Comparison of ENCODE assay signal across 8 cellular contexts in genomic region chr6:15389759-15390723, GRCh38.
DNase-seq lines count a peak whose midpoint lies in the region; ATAC-seq, FAIRE-seq and TF ChIP-seq lines count a peak whose summit lies in the region.

No MANE protein-coding gene starts in this region.

- intact Hi-C loops in CD8-positive, alpha-beta T cell (cut with DNase I, micrococcal nuclease) = loop anchor here (1.0 to 10.0 kb wide), 5 partner anchors 63 to 1179 kb away; partner anchors contain the start of gene JARID2 (in 1 of the 2)
- intact Hi-C loops in endothelial cell of umbilical vein (cut with micrococcal nuclease) = loop anchor here (1.0 to 5.0 kb wide), 5 partner anchors 51 to 1481 kb away; partner anchors contain the start of gene JARID2

- peaks cover 27% of the 10 kb centered on the region for H3K4me1 ChIP-seq in CD8-positive, alpha-beta T cell (ENCODE audit: insufficient read depth, low read length)
- H3K4me1 ChIP-seq in GM23338 (ENCODE audit: insufficient read depth) (peaks cover 87% of the 10 kb centered on the region), endothelial cell of umbilical vein (ENCODE audit: control insufficient read depth, extremely low read depth, insufficient read depth, low read length) (no peaks in the 10 kb centered on the region)

- no peaks in the 10 kb centered on the region for H3K9me3 Mint-ChIP-seq in CD8-positive, alpha-beta T cell
- H3K9me3 Mint-ChIP-seq in GM23338 = no peaks in the 10 kb centered on the region
- H3K9me3 Mint-ChIP-seq in naive B cell = peaks cover 0 to 2% (median 0%) of the 10 kb centered on the region in 7 donors

- DNase-seq in CD8-positive, alpha-beta T cell = peak in 2 of 7 experiments; percentile 25 to 33
- DNase-seq in GM23338 (ENCODE audit: low spot score) (peak; percentile 80), RPMI7951 (ENCODE audit: low read depth) (peak; percentile 42), endothelial cell of umbilical vein (ENCODE audit: low read depth, low spot score) (peak; percentile 73), naive B cell (peak; percentile 33), NK-92 (lab: John Stamatoyannopoulos, UW; ENCODE audit: unreplicated experiment) (no peak)
- no peak for DNase-seq in activated T-cell treated with anti-CD3 and anti-CD28 coated beads, Interleukin-2, amount 50 U/mL, for 48 hours
- DNase-seq in stimulated activated CD4-positive, alpha-beta T cell treated with anti-CD3 and anti-CD28 coated beads, Interleukin-2, amount 100 ng/mL, for 48 hours = no peak

- no peak for TF ChIP-seq POLR2A in endothelial cell of umbilical vein (IDR thresholded peaks at IDR 0.05; ENCODE audit: low read depth, low read length)

- FAIRE-seq in endothelial cell of umbilical vein (lab: Jason Lieb, UNC) = peak; percentile 75

- H3K4me1 Mint-ChIP-seq in CD8-positive, alpha-beta T cell (ENCODE audit: low read depth) = peaks cover 67% of the 10 kb centered on the region
- H3K4me1 Mint-ChIP-seq in GM23338 (peaks cover 88% of the 10 kb centered on the region), naive B cell (peaks cover 67 to 84% (median 81%) of the 10 kb centered on the region in 3 donors)

- no peak overlapping the region for H3K27ac Mint-ChIP-seq in CD8-positive, alpha-beta T cell
- H3K27ac Mint-ChIP-seq in GM23338 = no peak overlapping the region; the same call in 1 of the 2 replicates
- H3K27ac Mint-ChIP-seq in naive B cell = peak overlapping the region; percentile 19 to 94 (median 68)

- CTCF ChIA-PET in CD8-positive, alpha-beta T cell (lab: Charles Lee) = interaction anchor here (0.7 to 2.0 kb wide), 14 partner anchors 9 to 1173 kb away, joined by 3 to 6 read pairs (median 3); no protein-coding TSS in a partner anchor
- CTCF ChIA-PET in endothelial cell of umbilical vein (lab: Charles Lee) = interaction anchor here (0.5 to 2.8 kb wide), 19 partner anchors 8 to 1323 kb away, joined by 3 to 21 read pairs (median 5); no protein-coding TSS in a partner anchor

- H2AFZ ChIP-seq in GM23338 (no peak overlapping the region), endothelial cell of umbilical vein (ENCODE audit: low read depth, low read length) (no peak overlapping the region)

- peak overlapping the region; percentile 3 for H3K4me3 Mint-ChIP-seq in CD8-positive, alpha-beta T cell
- H3K4me3 Mint-ChIP-seq in GM23338 (peak overlapping the region; percentile 6; the same call in 1 of the 3 replicates), naive B cell (peak overlapping the region; percentile 14 to 76 (median 44))

- no peaks in the 10 kb centered on the region for H3K9me1 ChIP-seq in endothelial cell of umbilical vein (replicated peaks; ENCODE audit: control insufficient read depth, extremely low read depth, insufficient read depth, low read length)

- H3K4me2 ChIP-seq in GM23338 (peak overlapping the region; percentile 64; the same call in 1 of the 2 replicates), endothelial cell of umbilical vein (ENCODE audit: insufficient read depth, low read length) (no peak overlapping the region)

- dilution Hi-C loops in endothelial cell of umbilical vein (cut with MboI; ENCODE audit: extremely low pct_ligation_motif_present, low sequenced_read_pairs) = no loop called here

- H3K36me3 Mint-ChIP-seq in CD8-positive, alpha-beta T cell = peaks cover 3% of the 10 kb centered on the region
- H3K36me3 Mint-ChIP-seq in GM23338 (ENCODE audit: low read depth) = peaks cover 19% of the 10 kb centered on the region
- H3K36me3 Mint-ChIP-seq in naive B cell = peaks cover 0 to 6% of the 10 kb centered on the region in 2 donors

- ATAC-seq in CD8-positive, alpha-beta T cell = peak; percentile 63
- ATAC-seq in GM23338 (peak; percentile 45), naive B cell (ENCODE audit: low read depth in 2 of 2) (peak; percentile 25 to 47)

- H3K9me2 ChIP-seq in GM23338 (ENCODE audit: insufficient read depth) = no peaks in the 10 kb centered on the region

- peaks cover 100% of the 10 kb centered on the region for H3K79me2 ChIP-seq in GM23338 (replicated peaks; ENCODE audit: insufficient read depth)
- no peaks in the 10 kb centered on the region for H3K79me2 ChIP-seq in endothelial cell of umbilical vein (ENCODE audit: control insufficient read depth, insufficient read depth, low read length)

- peaks cover 25% of the 10 kb centered on the region for H3F3A ChIP-seq in GM23338 (replicated peaks; ENCODE audit: low read depth)

- H3K27me3 ChIP-seq in CD8-positive, alpha-beta T cell (ENCODE audit: insufficient read depth, low read length) = no peaks in the 10 kb centered on the region
- H3K27me3 ChIP-seq in GM23338 (ENCODE audit: insufficient read depth) (no peaks in the 10 kb centered on the region), endothelial cell of umbilical vein (ENCODE audit: control insufficient read depth in 2 of 2, insufficient read depth in 2 of 2, low read length in 2 of 2) (no peaks in the 10 kb centered on the region)

- H3K9me3 ChIP-seq in CD8-positive, alpha-beta T cell (ENCODE audit: low read length) = no peaks in the 10 kb centered on the region
- H3K9me3 ChIP-seq in endothelial cell of umbilical vein (replicated peaks; ENCODE audit: control insufficient read depth, insufficient read depth, low read length) = no peaks in the 10 kb centered on the region

- H3K4me3 ChIP-seq in CD8-positive, alpha-beta T cell (ENCODE audit: low read depth, low read length) = no peak overlapping the region
- no peak overlapping the region for H3K4me3 ChIP-seq in GM23338
- H3K4me3 ChIP-seq in endothelial cell of umbilical vein (replicated peaks in 1 of 3; ENCODE audit: insufficient read depth in 1 of 3, low read depth in 1 of 3, low read length in 3 of 3) = no peak overlapping the region

- POLR2A ChIA-PET in CD8-positive, alpha-beta T cell (lab: Charles Lee) = interaction anchor here (0.5 kb wide), 1 partner anchor 103 kb away, joined by 3 read pairs; no protein-coding TSS in a partner anchor
- POLR2A ChIA-PET in endothelial cell of umbilical vein (lab: Charles Lee) = no interaction called here

- H4K20me1 ChIP-seq in GM23338 (replicated peaks; ENCODE audit: insufficient read depth) (peaks cover 96% of the 10 kb centered on the region), endothelial cell of umbilical vein (replicated peaks; ENCODE audit: control insufficient read depth, extremely low read depth, insufficient read depth, low read length) (no peaks in the 10 kb centered on the region)

- TF ChIP-seq CTCF in CD8-positive, alpha-beta T cell (IDR thresholded peaks at IDR 0.05) = peak; percentile 65
- TF ChIP-seq CTCF in GM23338 (conservative IDR thresholded peaks at IDR 0.05; ENCODE audit: low read depth in 2 of 2) (peak; percentile 67 to 79), endothelial cell of umbilical vein (IDR thresholded peaks at IDR 0.05; ENCODE audit: extremely low read depth in 1 of 2, insufficient read depth in 1 of 2, low read depth in 1 of 2, low read length in 2 of 2) (peak; percentile 60 to 71)

- H3K27me3 Mint-ChIP-seq in CD8-positive, alpha-beta T cell (ENCODE audit: low read depth) = no peaks in the 10 kb centered on the region
- H3K27me3 Mint-ChIP-seq in GM23338 (ENCODE audit: insufficient read depth, low read depth, poor library complexity) (peaks cover 33% of the 10 kb centered on the region), naive B cell (no peaks in the 10 kb centered on the region)

- H3K27ac ChIP-seq in CD8-positive, alpha-beta T cell (ENCODE audit: low read depth, low read length) = no peak overlapping the region
- H3K27ac ChIP-seq in GM23338 (ENCODE audit: low read depth) (peak overlapping the region; percentile 61; the same call in 1 of the 2 replicates), endothelial cell of umbilical vein (ENCODE audit: insufficient read depth, low read depth, low read length) (no peak overlapping the region)

- H3K36me3 ChIP-seq in CD8-positive, alpha-beta T cell (ENCODE audit: insufficient read depth, low read length) = no peaks in the 10 kb centered on the region
- no peaks in the 10 kb centered on the region; the same call in 1 of the 2 replicates for H3K36me3 ChIP-seq in GM23338 (ENCODE audit: insufficient read depth)
- H3K36me3 ChIP-seq in endothelial cell of umbilical vein (ENCODE audit: control insufficient read depth in 2 of 2, extremely low read depth in 1 of 2, insufficient read depth in 2 of 2, low read length in 2 of 2) = no peaks in the 10 kb centered on the region

- no TSS peak for BruUV-seq in endothelial cell of umbilical vein (replicated peaks; lab: Mats Ljungman, UMichigan)

- H3K9ac ChIP-seq in endothelial cell of umbilical vein (replicated peaks; ENCODE audit: extremely low read depth, insufficient read depth, low read length) = no peak overlapping the region

TF ChIP-seq in GM23338, 12 proteins besides CTCF, POLR2A, EP300 and RAD21 (continues in another document):
- TF ChIP-seq EZH2phosphoT487 (IDR thresholded peaks at IDR 0.05; ENCODE audit: unreplicated experiment) (no peak), STAT1 (IDR thresholded peaks at IDR 0.05; ENCODE audit: unreplicated experiment) (no peak), JUNB (IDR thresholded peaks at IDR 0.05; ENCODE audit: unreplicated experiment) (no peak), EZH2 (IDR thresholded peaks at IDR 0.05; ENCODE audit: low read depth, unreplicated experiment) (no peak), CREB1 (CRISPR knock-in tag; IDR thresholded peaks at IDR 0.05; ENCODE audit: low read depth) (no peak), POLR2AphosphoS5 (IDR thresholded peaks at IDR 0.05; ENCODE audit: low read depth) (no peak; the same call in 1 of the 2 replicates), NANOG (IDR thresholded peaks at IDR 0.05; ENCODE audit: borderline replicate concordance) (no peak), ZNF331 (CRISPR knock-in tag; IDR thresholded peaks at IDR 0.05; ENCODE audit: low read depth) (no peak)

TF ChIP-seq in endothelial cell of umbilical vein, 7 proteins besides CTCF, POLR2A, EP300 and RAD21:
- no peak for TF ChIP-seq EZH2 (IDR thresholded peaks at IDR 0.05; ENCODE audit: borderline replicate concordance, low read depth, low read length, severe bottlenecking)
- no peak for TF ChIP-seq GATA2 (IDR thresholded peaks at IDR 0.05; ENCODE audit: insufficient read depth, insufficient read length, low read depth, low read length)
- TF ChIP-seq POLR2AphosphoS5 (IDR thresholded peaks at IDR 0.05; ENCODE audit: insufficient read depth, low read depth, low read length) = no peak
- no peak for TF ChIP-seq MYC (IDR thresholded peaks at IDR 0.05; ENCODE audit: low read depth, low read length)
- no peak for TF ChIP-seq MAX (IDR thresholded peaks at IDR 0.05; ENCODE audit: insufficient read depth, insufficient read length)
- TF ChIP-seq FOS (IDR thresholded peaks at IDR 0.05; ENCODE audit: borderline replicate concordance, insufficient read depth, low read length) = no peak
- no peak for TF ChIP-seq JUN (IDR thresholded peaks at IDR 0.05; ENCODE audit: borderline replicate concordance, insufficient read depth, insufficient read length, low read depth)

Comparison
In these comparisons a context has a peak if more than half of its experiments do, and no peak if none do; other contexts are left out.
1. DNase-seq: peak in GM23338 (single experiment), RPMI7951 (single experiment), endothelial cell of umbilical vein (single experiment) and naive B cell (single experiment); none in NK-92 (single experiment), activated T-cell treated with anti-CD3 and anti-CD28 coated beads, Interleukin-2, amount 50 U/mL, for 48 hours (0 of 2) and stimulated activated CD4-positive, alpha-beta T cell treated with anti-CD3 and anti-CD28 coated beads, Interleukin-2, amount 100 ng/mL, for 48 hours (0 of 2).
2. H3K27ac Mint-ChIP-seq: peak in naive B cell (6 of 6); none in CD8-positive, alpha-beta T cell (single experiment) and GM23338 (single experiment).
3. Peak in every context shown above with its lines, with median percentiles within 50 percentile points of each other: ATAC-seq, H3K4me3 Mint-ChIP-seq and CTCF ChIP-seq.